9 cellular contexts compared by ENCODE assay signal in genomic region chr1:109630081-109630880, GRCh38. TPM values are rescaled to one million over a fixed set of nuclear protein-coding genes. Genes with fewer than 3 reads are reported as not detected.
DNase-seq lines count a peak whose midpoint lies in the region; ATAC-seq, FAIRE-seq and TF ChIP-seq lines count a peak whose summit lies in the region.
"Had no signal": no experiment of that assay in that cellular context is flagged by ENCODE, and none has a peak within 500 bp of the region (broad histone marks: within the 10 kb centered on the region; RNA-seq: fewer than 3 reads in every experiment).

No MANE protein-coding gene starts in this region.

- H3K27ac Mint-ChIP-seq in natural killer cell: peak overlapping the region in 1 of 2 donors; percentile 36
- no peak overlapping the region for H3K27ac Mint-ChIP-seq in natural killer cell treated with Interleukin-12 subunit alpha and Interleukin-12 subunit beta and Interleukin-15 and Interleukin-18, amount 100 ng/mL, for 72 hours
- no peak overlapping the region for H3K27ac Mint-ChIP-seq in activated T-cell treated with anti-CD3 and anti-CD28 coated beads, Interleukin-2, amount 50 U/mL, for 24 hours

- no peaks in the 10 kb centered on the region for H3K27me3 ChIP-seq in sigmoid colon

- TF ChIP-seq CTCF in natural killer cell (IDR thresholded peaks at IDR 0.05) (peak; percentile 16), kidney (IDR thresholded peaks at IDR 0.05; ENCODE audit: borderline replicate concordance, extremely low read depth, insufficient read depth) (peak; percentile 40), sigmoid colon (IDR thresholded peaks at IDR 0.05) (peak in 1 of 4 experiments; percentile 43)

- TF ChIP-seq EP300 in sigmoid colon (IDR thresholded peaks at IDR 0.05): no peak

- H3K36me3 ChIP-seq in kidney (ENCODE audit: control insufficient read depth in 1 of 2, insufficient read depth in 2 of 2, low read length in 2 of 2): peaks cover 17 to 39% of the 10 kb centered on the region in 2 donors
- H3K36me3 ChIP-seq in sigmoid colon: peaks cover 13 to 50% (median 31%) of the 10 kb centered on the region in 4 donors

- intact Hi-C loops in natural killer cell (cut with micrococcal nuclease): no loop called here
- intact Hi-C loops in kidney (cut with DNase I): no loop called here
- intact Hi-C loops in sigmoid colon (cut with DNase I): no loop called here

- WGBS in sigmoid colon, 2 donors: 81 to 82% methylated on average over 30 of the region's 30 CpGs

- DNase-seq in natural killer cell: peak; percentile 22
- no peak for DNase-seq in natural killer cell treated with Interleukin-12 subunit alpha and Interleukin-12 subunit beta and Interleukin-15 and Interleukin-18, amount 100 ng/mL, for 72 hours (ENCODE audit: low spot score)
- peak; percentile 62 for DNase-seq in activated T-cell treated with anti-CD3 and anti-CD28 coated beads, Interleukin-2, amount 50 U/mL, for 24 hours
- DNase-seq in kidney: peak; percentile 76
- DNase-seq in urothelium cell line (ENCODE audit: low spot score): peak; percentile 49
- DNase-seq in COR-L47 (lab: John Stamatoyannopoulos, UW): no peak
- no peak for DNase-seq in sigmoid colon
- DNase-seq in RCC 7860 (ENCODE audit: low spot score): no peak

- no peak for TF ChIP-seq POLR2A in sigmoid colon (IDR thresholded peaks at IDR 0.05)

- H3K9ac ChIP-seq in kidney (ENCODE audit: low read length in 2 of 2): no peak overlapping the region

- H3K36me3 Mint-ChIP-seq in natural killer cell: no peaks in the 10 kb centered on the region
- H3K36me3 Mint-ChIP-seq in natural killer cell treated with Interleukin-12 subunit alpha and Interleukin-12 subunit beta and Interleukin-15 and Interleukin-18, amount 100 ng/mL, for 72 hours: no peaks in the 10 kb centered on the region
- peaks cover 70% of the 10 kb centered on the region for H3K36me3 Mint-ChIP-seq in activated T-cell treated with anti-CD3 and anti-CD28 coated beads, Interleukin-2, amount 50 U/mL, for 24 hours (ENCODE audit: low read depth)

- no peak overlapping the region for H3K27ac ChIP-seq in kidney (ENCODE audit: low read depth in 2 of 2, low read length in 2 of 2)
- no peak overlapping the region for H3K27ac ChIP-seq in sigmoid colon

- peaks cover 4 to 7% of the 10 kb centered on the region in 2 donors for H3K4me1 Mint-ChIP-seq in natural killer cell
- peaks cover 0 to 3% of the 10 kb centered on the region in 2 donors for H3K4me1 Mint-ChIP-seq in natural killer cell treated with Interleukin-12 subunit alpha and Interleukin-12 subunit beta and Interleukin-15 and Interleukin-18, amount 100 ng/mL, for 72 hours (ENCODE audit: low read depth in 2 of 2)
- peaks cover 18% of the 10 kb centered on the region for H3K4me1 Mint-ChIP-seq in activated T-cell treated with anti-CD3 and anti-CD28 coated beads, Interleukin-2, amount 50 U/mL, for 24 hours (ENCODE audit: low read depth)

- no peaks in the 10 kb centered on the region for H3K9me3 Mint-ChIP-seq in natural killer cell
- no peaks in the 10 kb centered on the region for H3K9me3 Mint-ChIP-seq in natural killer cell treated with Interleukin-12 subunit alpha and Interleukin-12 subunit beta and Interleukin-15 and Interleukin-18, amount 100 ng/mL, for 72 hours
- H3K9me3 Mint-ChIP-seq in activated T-cell treated with anti-CD3 and anti-CD28 coated beads, Interleukin-2, amount 50 U/mL, for 24 hours: no peaks in the 10 kb centered on the region

- H3K4me1 ChIP-seq in kidney (ENCODE audit: control insufficient read depth in 1 of 2, insufficient read depth in 1 of 2, low read depth in 1 of 2, low read length in 2 of 2) (peaks cover 0 to 4% of the 10 kb centered on the region in 2 donors), sigmoid colon (peaks cover 0 to 10% (median 3%) of the 10 kb centered on the region in 4 donors)

- FAIRE-seq in kidney (lab: Jason Lieb, UNC) (no peak), urothelium cell line (lab: Jason Lieb, UNC) (peak; percentile 46), RCC 7860 (lab: Jason Lieb, UNC) (no peak)

- H3K4me3 ChIP-seq in kidney (ENCODE audit: low read length in 2 of 2) (no peak overlapping the region), sigmoid colon (no peak overlapping the region)

- ATAC-seq in natural killer cell: no peak
- ATAC-seq in natural killer cell treated with Interleukin-12 subunit alpha and Interleukin-12 subunit beta and Interleukin-15 and Interleukin-18, amount 100 ng/mL, for 72 hours: no peak

- no peak overlapping the region for H3K4me3 Mint-ChIP-seq in natural killer cell
- H3K4me3 Mint-ChIP-seq in natural killer cell treated with Interleukin-12 subunit alpha and Interleukin-12 subunit beta and Interleukin-15 and Interleukin-18, amount 100 ng/mL, for 72 hours: no peak overlapping the region
- H3K4me3 Mint-ChIP-seq in activated T-cell treated with anti-CD3 and anti-CD28 coated beads, Interleukin-2, amount 50 U/mL, for 24 hours: no peak overlapping the region

- no peaks in the 10 kb centered on the region for H3K27me3 Mint-ChIP-seq in natural killer cell (ENCODE audit: low read depth in 2 of 2)
- H3K27me3 Mint-ChIP-seq in natural killer cell treated with Interleukin-12 subunit alpha and Interleukin-12 subunit beta and Interleukin-15 and Interleukin-18, amount 100 ng/mL, for 72 hours: no peaks in the 10 kb centered on the region
- no peaks in the 10 kb centered on the region for H3K27me3 Mint-ChIP-seq in activated T-cell treated with anti-CD3 and anti-CD28 coated beads, Interleukin-2, amount 50 U/mL, for 24 hours

- H3K9me3 ChIP-seq in kidney (ENCODE audit: control insufficient read depth in 1 of 2, low read length in 2 of 2) (no peaks in the 10 kb centered on the region), sigmoid colon (no peaks in the 10 kb centered on the region)

RNA-seq across cellular contexts. Expression of gene AMPD2, which starts 10.6 kb away (rescaled TPM):
- total RNA-seq in natural killer cell (100 to 1,000 TPM; 200 to 271 (median 243) TPM), kidney (55.3 TPM), sigmoid colon (10 to 100 TPM; 19.9 to 47.5 (median 29.4) TPM)
- 100 to 1,000 TPM in 1 of 2 donors, 10 to 100 TPM in 1; 79.0 to 144 TPM for total RNA-seq in natural killer cell treated with Interleukin-12 subunit alpha and Interleukin-12 subunit beta and Interleukin-15 and Interleukin-18, amount 100 ng/mL, for 72 hours
- polyA plus RNA-seq in kidney (ENCODE audit: insufficient read depth, low read depth, low replicate concordance) (21.1 TPM), sigmoid colon (10 to 100 TPM in 1 of 3 donors, 1 to 10 TPM in 2; 6.5 to 31.3 (median 6.6) TPM)

RNA-seq across cellular contexts. Expression of gene GNAT2, which starts 10.9 kb away (rescaled TPM):
- total RNA-seq in natural killer cell (not detected), kidney (not detected), sigmoid colon (not detected)
- total RNA-seq in natural killer cell treated with Interleukin-12 subunit alpha and Interleukin-12 subunit beta and Interleukin-15 and Interleukin-18, amount 100 ng/mL, for 72 hours: under 1 TPM in 1 of 2 donors, not detected in 1; 0.64 TPM
- polyA plus RNA-seq in kidney (ENCODE audit: insufficient read depth, low read depth, low replicate concordance) (not detected), sigmoid colon (under 1 TPM in 1 of 3 donors, not detected in 2; 0.10 TPM)

RNA-seq across cellular contexts. Expression of gene GSTM4, which starts 25.6 kb away (rescaled TPM):
- total RNA-seq in natural killer cell (10 to 100 TPM; 20.5 to 48.8 (median 47.1) TPM), kidney (34.0 TPM), sigmoid colon (10 to 100 TPM; 31.4 to 73.1 (median 44.8) TPM)
- total RNA-seq in natural killer cell treated with Interleukin-12 subunit alpha and Interleukin-12 subunit beta and Interleukin-15 and Interleukin-18, amount 100 ng/mL, for 72 hours: 10 to 100 TPM in 1 of 2 donors, 1 to 10 TPM in 1; 8.4 to 25.1 TPM
- polyA plus RNA-seq in kidney (ENCODE audit: insufficient read depth, low read depth, low replicate concordance) (117 TPM), sigmoid colon (10 to 100 TPM; 47.0 to 69.4 (median 52.3) TPM)

RNA-seq across cellular contexts. Expression of gene GSTM2, which starts 37.6 kb away (rescaled TPM):
- total RNA-seq in natural killer cell (100 to 1,000 TPM; 142 to 315 (median 205) TPM), kidney (47.1 TPM), sigmoid colon (100 to 1,000 TPM in 1 of 4 donors, 10 to 100 TPM in 3; 42.5 to 139 (median 60.5) TPM)
- total RNA-seq in natural killer cell treated with Interleukin-12 subunit alpha and Interleukin-12 subunit beta and Interleukin-15 and Interleukin-18, amount 100 ng/mL, for 72 hours: 10 to 100 TPM in 1 of 2 donors, 1 to 10 TPM in 1; 3.6 to 10.8 TPM
- polyA plus RNA-seq in kidney (ENCODE audit: insufficient read depth, low read depth, low replicate concordance) (116 TPM), sigmoid colon (10 to 100 TPM in 2 of 3 donors, 1 to 10 TPM in 1; 4.9 to 22.3 (median 12.6) TPM)

RNA-seq across cellular contexts. Expression of gene GSTM1, which starts 57.3 kb away (rescaled TPM):
- total RNA-seq in natural killer cell (10 to 100 TPM in 2 of 3 donors, not detected in 1; 31.9 to 34.7 TPM), kidney (not detected), sigmoid colon (10 to 100 TPM in 1 of 4 donors, not detected in 3; 12.7 TPM)
- 10 to 100 TPM in 1 of 2 donors, not detected in 1; 43.1 TPM for total RNA-seq in natural killer cell treated with Interleukin-12 subunit alpha and Interleukin-12 subunit beta and Interleukin-15 and Interleukin-18, amount 100 ng/mL, for 72 hours
- polyA plus RNA-seq in kidney (ENCODE audit: insufficient read depth, low read depth, low replicate concordance) (61.2 TPM), sigmoid colon (10 to 100 TPM in 2 of 3 donors, under 1 TPM in 1; 0.39 to 27.6 (median 21.3) TPM)
- total RNA-seq: lung microvascular endothelial cell had no signal

Comparison
In these comparisons a context has a peak if more than half of its experiments do, and no peak if none do; other contexts are left out.
1. DNase-seq: peak in natural killer cell (single experiment), activated T-cell treated with anti-CD3 and anti-CD28 coated beads, Interleukin-2, amount 50 U/mL, for 24 hours (single experiment), kidney (single experiment) and urothelium cell line (single experiment); none in natural killer cell treated with Interleukin-12 subunit alpha and Interleukin-12 subunit beta and Interleukin-15 and Interleukin-18, amount 100 ng/mL, for 72 hours (single experiment), COR-L47 (single experiment), sigmoid colon (single experiment) and RCC 7860 (single experiment).